8 cellular contexts compared by ENCODE assay signal in the genomic region with DNA sequence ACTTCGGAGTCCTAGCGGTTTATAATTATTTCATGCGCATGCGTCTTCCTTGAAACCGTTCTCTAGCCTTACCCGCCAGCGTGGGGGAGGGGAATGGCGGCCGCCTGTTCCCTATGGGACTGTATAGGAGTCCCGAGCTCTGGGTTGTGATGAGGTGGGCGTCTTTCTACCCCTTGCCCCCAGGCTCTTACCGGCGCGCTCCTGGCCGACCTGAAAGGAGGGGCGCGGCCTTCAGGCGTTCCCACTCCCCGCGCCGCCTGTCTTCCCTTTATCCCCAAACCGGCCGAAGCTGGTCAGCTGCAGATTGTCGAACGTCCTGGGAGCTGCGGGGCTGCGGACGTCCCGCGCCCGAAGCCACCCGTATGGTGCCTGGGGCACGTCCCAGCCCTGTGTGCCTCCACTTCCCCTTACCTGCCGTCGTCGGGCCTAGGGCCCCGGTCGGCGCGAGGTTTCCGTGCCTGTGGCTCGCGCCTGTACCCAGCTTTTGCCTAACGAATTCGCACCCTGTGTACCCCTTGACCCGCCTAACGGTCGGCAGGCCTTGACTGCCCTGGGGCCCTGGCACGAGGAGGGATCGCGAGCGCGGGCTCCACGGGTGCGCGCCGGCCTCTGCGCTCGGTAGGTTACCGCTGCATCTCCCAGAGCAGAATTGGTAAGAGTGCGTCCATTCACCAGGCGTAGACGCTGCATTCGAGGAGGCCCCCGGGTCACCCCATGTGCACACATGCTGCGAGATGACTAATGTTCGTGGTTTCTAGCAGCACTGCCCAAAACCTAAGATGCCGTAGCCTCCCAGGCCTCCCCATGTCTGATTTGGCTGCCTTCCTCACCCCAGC. TPM values are rescaled to one million over a fixed set of nuclear protein-coding genes. Genes with fewer than 3 reads are reported as not detected.
DNase-seq lines count a peak whose midpoint lies in the region; ATAC-seq, FAIRE-seq and TF ChIP-seq lines count a peak whose summit lies in the region.

No MANE protein-coding gene starts in this region.

- H3K27ac Mint-ChIP-seq in activated naive CD8-positive, alpha-beta T cell treated with anti-CD3 and anti-CD28 coated beads, Interleukin-2, amount 10 ng/mL, durations not matched to agents 7 days and 5 days, result peak overlapping the region; percentile 100

- peak; percentile 53 for DNase-seq in GM12892 (ENCODE audit: insufficient read length)
- DNase-seq in RWPE1 (ENCODE audit: low spot score), result peak; percentile 91
- no peak for DNase-seq in activated naive CD8-positive, alpha-beta T cell treated with anti-CD3 and anti-CD28 coated beads, Interleukin-2, amount 10 ng/mL, durations not matched to agents 7 days and 5 days
- peak; percentile 41 for DNase-seq in left ventricle myocardium inferior
- DNase-seq in retinal pigment epithelial cell (ENCODE audit: low read depth), result no peak
- DNase-seq in SW 1271 (lab: John Stamatoyannopoulos, UW), result no peak
- no peak for DNase-seq in cerebellar cortex (ENCODE audit: low spot score)

- TF ChIP-seq CTCF in RWPE1 (conservative IDR thresholded peaks at IDR 0.05; ENCODE audit: low read depth) (no peak), left ventricle myocardium inferior (IDR thresholded peaks at IDR 0.05; ENCODE audit: borderline replicate concordance) (no peak), retinal pigment epithelial cell (conservative IDR thresholded peaks at IDR 0.05; ENCODE audit: low read depth, low read length) (no peak)

- no peak for FAIRE-seq in GM12892 (lab: Jason Lieb, UNC)

- H3K36me3 Mint-ChIP-seq in activated naive CD8-positive, alpha-beta T cell treated with anti-CD3 and anti-CD28 coated beads, Interleukin-2, amount 10 ng/mL, durations not matched to agents 7 days and 5 days, result peaks cover 39% of the 10 kb centered on the region

- H3K9me3 Mint-ChIP-seq in activated naive CD8-positive, alpha-beta T cell treated with anti-CD3 and anti-CD28 coated beads, Interleukin-2, amount 10 ng/mL, durations not matched to agents 7 days and 5 days, result no peaks in the 10 kb centered on the region

- H3K4me3 Mint-ChIP-seq in activated naive CD8-positive, alpha-beta T cell treated with anti-CD3 and anti-CD28 coated beads, Interleukin-2, amount 10 ng/mL, durations not matched to agents 7 days and 5 days, result peak overlapping the region; percentile 100

- H3K27me3 Mint-ChIP-seq in activated naive CD8-positive, alpha-beta T cell treated with anti-CD3 and anti-CD28 coated beads, Interleukin-2, amount 10 ng/mL, durations not matched to agents 7 days and 5 days, result no peaks in the 10 kb centered on the region

- POLR2A ChIA-PET in RWPE1 (lab: Yijun Ruan, JAX; ENCODE audit: low non-redundant PET), result interaction anchor here (0.5 to 1.3 kb wide), 7 partner anchors 8 to 108 kb away, joined by 3 to 5 read pairs (median 3); partner anchors contain the start of gene MAML1
- POLR2A ChIA-PET in activated naive CD8-positive, alpha-beta T cell treated with anti-CD3 and anti-CD28 coated beads, Interleukin-2, amount 10 ng/mL, durations not matched to agents 7 days and 5 days (lab: Charles Lee), result interaction anchor here (0.5 to 7.3 kb wide), 30 partner anchors 8 to 1389 kb away, joined by 3 to 144 read pairs (median 4); partner anchors contain the start of genes CANX, MAML1 and RUFY1

- intact Hi-C loops in left ventricle myocardium inferior (cut with micrococcal nuclease), result no loop called here

- TF ChIP-seq POLR2A in GM12892 (IDR thresholded peaks at IDR 0.05; ENCODE audit: low read depth, low read length), result no peak; the same call in 1 of the 2 replicates

- CTCF ChIA-PET in RWPE1 (lab: Yijun Ruan, JAX), result interaction anchor here (0.5 to 1.8 kb wide), 3 partner anchors 14 to 158 kb away, joined by 4 to 5 read pairs (median 5); no protein-coding TSS in a partner anchor

- H3K27me3 ChIP-seq in left ventricle myocardium inferior (ENCODE audit: low read depth), result no peaks in the 10 kb centered on the region

- H3K36me3 ChIP-seq in left ventricle myocardium inferior, result peaks cover 34% of the 10 kb centered on the region

- H3K4me1 ChIP-seq in left ventricle myocardium inferior, result peaks cover 54% of the 10 kb centered on the region

- H3K27ac ChIP-seq in RWPE1 (peak overlapping the region; percentile 99), left ventricle myocardium inferior (replicated peaks) (peak overlapping the region; percentile 100)

- H3K9me3 ChIP-seq in left ventricle myocardium inferior (replicated peaks), result no peaks in the 10 kb centered on the region

- ATAC-seq in HG02973 (IDR thresholded peaks at IDR 0.05; ENCODE audit: unreplicated experiment), result peak; percentile 0
- peak; percentile 21 for ATAC-seq in activated naive CD8-positive, alpha-beta T cell treated with anti-CD3 and anti-CD28 coated beads, Interleukin-2, amount 10 ng/mL, durations not matched to agents 7 days and 5 days (ENCODE audit: low read depth)

- peaks cover 35% of the 10 kb centered on the region for H3K4me1 Mint-ChIP-seq in activated naive CD8-positive, alpha-beta T cell treated with anti-CD3 and anti-CD28 coated beads, Interleukin-2, amount 10 ng/mL, durations not matched to agents 7 days and 5 days

- H3K4me3 ChIP-seq in left ventricle myocardium inferior, result peak overlapping the region; percentile 99
- peak overlapping the region; percentile 58 for H3K4me3 ChIP-seq in retinal pigment epithelial cell (ENCODE audit: low read length)

RNA-seq across cellular contexts. Expression of gene HNRNPH1, which starts 0.7 kb away (rescaled TPM):
- 574 TPM for polyA plus RNA-seq in GM12892 (2012; ENCODE audit: missing spikeins)
- total RNA-seq in activated naive CD8-positive, alpha-beta T cell treated with anti-CD3 and anti-CD28 coated beads, Interleukin-2, amount 10 ng/mL, durations not matched to agents 7 days and 5 days, result 1,000 to 10,000 TPM; 1,103 to 1,162 TPM
- total RNA-seq in left ventricle myocardium inferior, result 207 TPM

RNA-seq across cellular contexts. Expression of gene CBY3, which starts 56.7 kb away (rescaled TPM):
- polyA plus RNA-seq in GM12892 (2012; ENCODE audit: missing spikeins), result not detected
- total RNA-seq in activated naive CD8-positive, alpha-beta T cell treated with anti-CD3 and anti-CD28 coated beads, Interleukin-2, amount 10 ng/mL, durations not matched to agents 7 days and 5 days, result under 1 TPM in 1 of 2 experiments, not detected in 1; 0.40 TPM
- total RNA-seq in left ventricle myocardium inferior, result not detected

Comparison
In these comparisons a context has a peak if more than half of its experiments do, and no peak if none do; other contexts are left out.
1. DNase-seq: peak in GM12892 (single experiment), RWPE1 (single experiment) and left ventricle myocardium inferior (single experiment); none in activated naive CD8-positive, alpha-beta T cell treated with anti-CD3 and anti-CD28 coated beads, Interleukin-2, amount 10 ng/mL, durations not matched to agents 7 days and 5 days (single experiment), retinal pigment epithelial cell (single experiment), SW 1271 (0 of 2) and cerebellar cortex (single experiment).